ENCODE assay signal across 33 cellular contexts in genomic region chr5:56262269-56262668, GRCh38. TPM values are rescaled to one million over a fixed set of nuclear protein-coding genes. Genes with fewer than 3 reads are reported as not detected.
"Had no signal": no experiment of that assay in that cellular context is flagged by ENCODE, and none has a peak within 500 bp of the region (broad histone marks: within the 10 kb centered on the region; RNA-seq: fewer than 3 reads in every experiment).

No MANE protein-coding gene starts in this region.

- H3K27me3 ChIP-seq: colonic mucosa, esophagus muscularis mucosa, left lung, ovary, sigmoid colon, spleen, testis, tibial artery had no signal

- H3K4me1 Mint-ChIP-seq: naive thymus-derived CD8-positive, alpha-beta T cell; stimulated activated memory B cell treated with anti-CD40 and anti-IgM and Interleukin-4, amounts not matched to agents 10 μg/mL and 1 μg/mL and 100 μg/mL, for 72 hours had no signal

- H3K27ac ChIP-seq: colonic mucosa, esophagus muscularis mucosa, heart right ventricle, left lung, ovary, psoas muscle, sigmoid colon, spleen, testis, tibial artery had no signal

- H3K4me3 Mint-ChIP-seq: dendritic cell treated with granulocyte-macrophage colony-stimulating factor and Interleukin-4, amounts not matched to agents 40 ng/mL and 50 ng/mL, for 4 days; naive thymus-derived CD8-positive, alpha-beta T cell; stimulated activated memory B cell treated with anti-CD40 and anti-IgM and Interleukin-4, amounts not matched to agents 10 μg/mL and 1 μg/mL and 100 μg/mL, for 72 hours; type B pancreatic cell had no signal

- ATAC-seq: heart right ventricle; left cardiac atrium; left lung; naive thymus-derived CD8-positive, alpha-beta T cell; psoas muscle; right cardiac atrium; stimulated activated memory B cell treated with anti-CD40 and anti-IgM and Interleukin-4, amounts not matched to agents 10 μg/mL and 1 μg/mL and 100 μg/mL, for 72 hours; stimulated activated naive CD8-positive, alpha-beta T cell treated with anti-CD3 and anti-CD28 coated beads, Interleukin-15, Interleukin-2, amounts not matched to agents 100 U/mL and 50 U/mL, for 24 hours had no signal

- H3K27me3 Mint-ChIP-seq: stimulated activated memory B cell treated with anti-CD40 and anti-IgM and Interleukin-4, amounts not matched to agents 10 μg/mL and 1 μg/mL and 100 μg/mL, for 72 hours; type B pancreatic cell had no signal

- H3K4me1 ChIP-seq: colonic mucosa, left lung, psoas muscle, sigmoid colon, spleen had no signal

- H3K9me3 ChIP-seq: colonic mucosa, esophagus muscularis mucosa, heart right ventricle, left lung, ovary, psoas muscle, sigmoid colon, spleen, testis, tibial artery had no signal

- H3K27ac Mint-ChIP-seq: dendritic cell treated with granulocyte-macrophage colony-stimulating factor and Interleukin-4, amounts not matched to agents 40 ng/mL and 50 ng/mL, for 4 days; stimulated activated memory B cell treated with anti-CD40 and anti-IgM and Interleukin-4, amounts not matched to agents 10 μg/mL and 1 μg/mL and 100 μg/mL, for 72 hours; type B pancreatic cell had no signal

- H3K4me3 ChIP-seq: colonic mucosa, esophagus muscularis mucosa, heart right ventricle, left lung, ovary, psoas muscle, sigmoid colon, spleen, testis, tibial artery had no signal

- DNase-seq: colonic mucosa; effector CD8-positive, alpha-beta T cell; foreskin melanocyte; glutamatergic neuron; heart right ventricle; hippocampal formation; left cardiac atrium; left lung; mesendoderm; naive thymus-derived CD8-positive, alpha-beta T cell; occipital lobe; ovary; posterior cingulate gyrus; psoas muscle; right cardiac atrium; sigmoid colon; spleen; stimulated activated CD4-positive, alpha-beta T cell treated with anti-CD3 and anti-CD28 coated beads, Interleukin-4, amount 100 ng/mL, for 4 hours; stimulated activated naive CD8-positive, alpha-beta T cell treated with anti-CD3 and anti-CD28 coated beads, Interleukin-15, Interleukin-2, amounts not matched to agents 100 U/mL and 50 U/mL, for 24 hours; substantia nigra; testis; tibial artery had no signal

- H3K36me3 ChIP-seq: colonic mucosa, esophagus muscularis mucosa, heart right ventricle, left lung, ovary, sigmoid colon, spleen, tibial artery had no signal

- H3K9me3 Mint-ChIP-seq: dendritic cell treated with granulocyte-macrophage colony-stimulating factor and Interleukin-4, amounts not matched to agents 40 ng/mL and 50 ng/mL, for 4 days; stimulated activated memory B cell treated with anti-CD40 and anti-IgM and Interleukin-4, amounts not matched to agents 10 μg/mL and 1 μg/mL and 100 μg/mL, for 72 hours; type B pancreatic cell had no signal

- H3K36me3 Mint-ChIP-seq: naive thymus-derived CD8-positive, alpha-beta T cell; stimulated activated memory B cell treated with anti-CD40 and anti-IgM and Interleukin-4, amounts not matched to agents 10 μg/mL and 1 μg/mL and 100 μg/mL, for 72 hours; type B pancreatic cell had no signal

RNA-seq across cellular contexts. Expression of gene ANKRD55, which starts 29.1 kb away (rescaled TPM):
- total RNA-seq: colonic mucosa; epithelial cell of proximal tubule; fibroblast of lung; kidney epithelial cell; myocyte; naive thymus-derived CD8-positive, alpha-beta T cell; psoas muscle; renal cortical epithelial cell; skeletal muscle tissue; urinary bladder had no signal
